ENCODE assay signal across 13 cellular contexts in genomic region chr20:20201124-20201523, GRCh38.
"Had no signal": no experiment of that assay in that cellular context is flagged by ENCODE, and none has a peak within 500 bp of the region (broad histone marks: within the 10 kb centered on the region; RNA-seq: fewer than 3 reads in every experiment).

No MANE protein-coding gene starts in this region.

- H3K4me1 ChIP-seq: gastroesophageal sphincter, transverse colon had no signal

- H3K27ac ChIP-seq: gastroesophageal sphincter, neutrophil, right atrium auricular region, transverse colon had no signal

- DNase-seq: activated CD8-positive, alpha-beta memory T cell treated with anti-CD3 and anti-CD28 coated beads, Interleukin-2, amount 10 ng/mL, durations not matched to agents 7 days and 5 days; activated effector memory CD4-positive, alpha-beta T cell treated with Interleukin-2 at 50 U/mL for 16 hours; activated T-cell treated with anti-CD3 and anti-CD28 coated beads, Interleukin-2, amount 50 U/mL, for 24 hours; dermis blood vessel endothelial cell; naive thymus-derived CD4-positive, alpha-beta T cell; substantia nigra; T-helper 2 cell; transverse colon had no signal

- H3K4me3 ChIP-seq: gastroesophageal sphincter, right atrium auricular region, transverse colon had no signal

- H3K27me3 ChIP-seq: right atrium auricular region had no signal

- ATAC-seq: activated CD4-positive, CD25-positive, alpha-beta regulatory T cell treated with anti-CD3 and anti-CD28 coated beads, Interleukin-2, amount 50 U/mL, for 24 hours; activated CD8-positive, alpha-beta memory T cell treated with anti-CD3 and anti-CD28 coated beads, Interleukin-2, amount 10 ng/mL, durations not matched to agents 7 days and 5 days; gastroesophageal sphincter; naive thymus-derived CD4-positive, alpha-beta T cell; stimulated activated effector memory CD8-positive, alpha-beta T cell treated with anti-CD3 and anti-CD28 coated beads, Interleukin-12 subunit alpha, Interleukin-12 subunit beta, amount 100 ng/mL, for 72 hours had no signal

- H3K36me3 ChIP-seq: gastroesophageal sphincter, neutrophil, right atrium auricular region, transverse colon had no signal

- H3K9me3 ChIP-seq: gastroesophageal sphincter, neutrophil, right atrium auricular region, transverse colon had no signal
